Comparison of ENCODE assay signal across 8 cellular contexts in the genomic region with DNA sequence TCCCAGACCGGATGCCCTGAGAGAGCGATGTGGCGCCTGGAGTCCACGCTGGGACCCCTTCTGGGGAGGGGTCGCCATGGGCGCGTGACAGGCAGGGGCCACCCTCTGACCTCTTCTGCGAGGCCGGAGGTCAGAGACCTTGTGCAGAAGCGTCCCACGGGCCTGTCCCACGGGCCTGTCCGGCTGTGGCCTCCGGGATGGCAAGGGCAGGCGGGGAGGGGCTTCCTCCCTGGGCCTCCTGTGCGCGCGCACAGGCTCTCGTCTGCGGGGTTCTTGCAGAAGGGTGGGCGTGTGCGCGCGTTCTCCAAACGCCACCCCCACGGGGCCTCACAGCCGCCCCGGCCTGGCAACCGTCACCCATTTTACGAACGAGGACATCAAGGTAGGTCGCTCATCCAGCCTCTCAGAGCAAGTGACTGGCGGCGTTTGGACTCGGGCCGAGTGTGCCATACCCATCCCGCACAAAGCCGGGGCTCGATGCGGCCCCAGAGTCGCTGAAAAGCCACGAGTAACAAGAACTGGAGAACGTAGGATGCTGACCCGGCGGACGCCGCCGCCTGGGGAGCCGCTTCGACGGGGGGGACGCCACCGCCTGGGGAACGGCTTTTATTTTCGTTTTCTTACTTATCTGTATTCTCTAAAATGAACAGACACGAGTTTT. TPM values are rescaled to one million over a fixed set of nuclear protein-coding genes. Genes with fewer than 3 reads are reported as not detected.
DNase-seq lines count a peak whose midpoint lies in the region; ATAC-seq and TF ChIP-seq lines count a peak whose summit lies in the region.

No MANE protein-coding gene starts in this region.

- H3K4me1 ChIP-seq in heart left ventricle (peaks cover 6 to 25% (median 14%) of the 10 kb centered on the region in 12 donors), sigmoid colon (peaks cover 0 to 27% (median 24%) of the 10 kb centered on the region in 4 donors)

- 32 to 54% (median 40%) methylated on average over 36 to 56 of the region's 56 CpGs for WGBS in heart left ventricle, 4 donors
- 27 to 31% methylated on average over 56 of the region's 56 CpGs for WGBS in sigmoid colon, 2 donors

- intact Hi-C loops in heart left ventricle (cut with DNase I) (loop anchor here in 1 of 10 donors (10.0 kb wide), 1 partner anchor 112 kb away; no protein-coding TSS in a partner anchor), left cardiac atrium (cut with DNase I) (no loop called here), dorsolateral prefrontal cortex (cut with DNase I) (no loop called here), sigmoid colon (cut with DNase I) (no loop called here)

- TF ChIP-seq CTCF in heart left ventricle (IDR thresholded peaks at IDR 0.05) (no peak), dorsolateral prefrontal cortex (IDR thresholded peaks at IDR 0.05 in 54 of 56, conservative IDR thresholded peaks at IDR 0.05 in 2 of 56; ENCODE audit: low read depth in 1 of 56, partially characterized antibody in 56 of 56) (no peak), sigmoid colon (IDR thresholded peaks at IDR 0.05) (no peak)

- peak overlapping the region in 11 of 12 donors; percentile 36 to 66 (median 53) for H3K4me3 ChIP-seq in heart left ventricle
- H3K4me3 ChIP-seq in dorsolateral prefrontal cortex, result peak overlapping the region in 52 of 59 donors; percentile 26 to 72 (median 54)
- H3K4me3 ChIP-seq in sigmoid colon, result peak overlapping the region in 3 of 4 donors; percentile 47 to 54 (median 48)

- in situ Hi-C loops in KBM-7 (cut with MboI; ENCODE audit: low pct_unique_long_range_greater_than_20kb, low sequenced_read_pairs), result no loop called here
- in situ Hi-C loops in ACHN (cut with HindIII; ENCODE audit: low pct_ligation_motif_present, low pct_unique_long_range_greater_than_20kb, low sequenced_read_pairs), result no loop called here

- H3K27me3 ChIP-seq in heart left ventricle (peaks cover 18 to 57% (median 39%) of the 10 kb centered on the region in 9 donors), dorsolateral prefrontal cortex (peaks cover 0 to 50% (median 31%) of the 10 kb centered on the region in 45 donors), sigmoid colon (peaks cover 23 to 66% (median 48%) of the 10 kb centered on the region in 3 donors)

- H3K27ac ChIP-seq in heart left ventricle (no peak overlapping the region), dorsolateral prefrontal cortex (no peak overlapping the region), sigmoid colon (no peak overlapping the region)

- TF ChIP-seq EP300 in sigmoid colon (IDR thresholded peaks at IDR 0.05), result no peak

- H3K9me3 ChIP-seq in heart left ventricle, result no peaks in the 10 kb centered on the region
- no peaks in the 10 kb centered on the region for H3K9me3 ChIP-seq in sigmoid colon

- DNase-seq in heart left ventricle (no peak), left cardiac atrium (no peak), KBM-7 (peak; percentile 78), dorsolateral prefrontal cortex (no peak), sigmoid colon (no peak), RPMI8226 (no peak), NCI-H2227 (lab: John Stamatoyannopoulos, UW; ENCODE audit: unreplicated experiment) (no peak), ACHN (no peak)

- TF ChIP-seq POLR2A in heart left ventricle (IDR thresholded peaks at IDR 0.05), result no peak
- no peak for TF ChIP-seq POLR2A in sigmoid colon (IDR thresholded peaks at IDR 0.05)

- ATAC-seq in heart left ventricle, result no peak
- ATAC-seq in left cardiac atrium, result no peak

- H3K36me3 ChIP-seq in heart left ventricle, result no peaks in the 10 kb centered on the region
- no peaks in the 10 kb centered on the region for H3K36me3 ChIP-seq in sigmoid colon

RNA-seq across cellular contexts. Expression of gene AHRR, which starts 0.9 kb away (rescaled TPM):
- total RNA-seq in heart left ventricle, result under 1 TPM in 7 of 9 donors, not detected in 2; 0.12 to 0.69 (median 0.29) TPM
- polyA plus RNA-seq in heart left ventricle, result under 1 TPM; 0.11 to 0.12 TPM
- 1 to 10 TPM; 1.9 to 3.8 TPM for total RNA-seq in left cardiac atrium
- total RNA-seq in dorsolateral prefrontal cortex, result 10 to 100 TPM in 2 of 120 experiments, 1 to 10 TPM in 117, under 1 TPM in 1; 0.75 to 14.2 (median 4.1) TPM
- 1 to 10 TPM in 1 of 4 donors, under 1 TPM in 2, not detected in 1; under 0.01 to 1.4 (median 0.68) TPM for total RNA-seq in sigmoid colon
- 1 to 10 TPM in 2 of 3 donors, under 1 TPM in 1; 0.85 to 1.8 (median 1.2) TPM for polyA plus RNA-seq in sigmoid colon

RNA-seq across cellular contexts. Expression of gene PDCD6, which starts 51.0 kb away (rescaled TPM):
- 10 to 100 TPM; 31.2 to 50.2 (median 38.6) TPM for total RNA-seq in heart left ventricle
- 10 to 100 TPM; 46.2 to 89.1 TPM for polyA plus RNA-seq in heart left ventricle
- 10 to 100 TPM; 40.8 to 44.6 TPM for total RNA-seq in left cardiac atrium
- total RNA-seq in dorsolateral prefrontal cortex, result 10 to 100 TPM; 62.0 to 99.6 (median 81.7) TPM
- total RNA-seq in sigmoid colon, result 10 to 100 TPM; 47.6 to 69.1 (median 53.5) TPM
- 100 to 1,000 TPM; 174 to 231 (median 182) TPM for polyA plus RNA-seq in sigmoid colon
